In the genomic region with DNA sequence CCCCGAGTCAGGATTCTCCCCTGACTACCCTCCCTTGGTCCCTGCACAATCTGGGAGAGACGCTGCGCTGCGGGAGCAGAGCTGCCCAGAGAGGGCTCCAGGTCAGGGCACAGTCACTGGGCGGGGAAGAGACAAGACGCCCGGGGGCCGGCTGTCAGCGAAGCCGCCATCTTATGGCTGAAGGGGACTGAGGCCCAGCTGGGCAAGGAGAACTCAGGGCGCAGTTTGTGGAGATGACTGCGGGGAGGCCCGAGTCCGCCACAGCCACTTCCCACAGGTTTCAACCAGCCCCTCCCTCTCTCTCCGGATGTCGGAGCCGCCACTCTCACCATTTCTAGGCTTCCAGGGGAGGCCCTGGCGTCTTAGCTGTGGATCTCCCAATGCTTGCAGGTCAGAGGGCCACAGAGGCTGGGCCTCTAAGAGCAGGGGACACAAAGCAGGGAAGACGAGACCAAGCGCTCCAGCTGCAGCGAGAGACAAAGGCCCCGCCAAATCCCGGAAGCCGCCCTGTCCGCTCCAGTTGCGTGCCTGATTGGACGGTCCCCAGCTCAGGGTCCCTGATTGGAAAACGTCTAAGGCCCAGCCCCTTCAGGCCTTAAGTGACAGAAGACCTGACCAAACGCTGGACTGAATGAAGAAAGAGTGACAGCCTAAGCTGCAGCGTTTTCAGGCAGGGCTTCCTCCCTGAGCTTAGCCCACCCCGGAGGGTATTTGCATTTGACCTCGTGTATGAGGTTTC, we compare ENCODE assay signal across 8 cellular contexts. TPM values are rescaled to one million over a fixed set of nuclear protein-coding genes. Genes with fewer than 3 reads are reported as not detected.
DNase-seq lines count a peak whose midpoint lies in the region; TF ChIP-seq lines count a peak whose summit lies in the region.

Gene ZNF724, minus strand, starts transcription at position 484 of the 739 bp plus-strand sequence. Its CDS starts 152 bp downstream, at position 332.

- H3K4me1 ChIP-seq in SK-N-SH (ENCODE audit: control insufficient read depth in 1 of 2, insufficient read depth in 2 of 2, low read depth in 1 of 2, low read length in 1 of 2) (no peaks in the 10 kb centered on the region), suprapubic skin (peaks cover 7% of the 10 kb centered on the region)

- TF ChIP-seq CTCF in SK-N-SH (IDR thresholded peaks at IDR 0.05) (no peak), suprapubic skin (IDR thresholded peaks at IDR 0.05) (no peak)

- peaks cover 12% of the 10 kb centered on the region for H3F3A ChIP-seq in SK-N-SH (replicated peaks; ENCODE audit: insufficient read depth)

- TF ChIP-seq EP300 in SK-N-SH (IDR thresholded peaks at IDR 0.05; ENCODE audit: borderline replicate concordance in 1 of 2, low read depth in 1 of 2, low read length in 1 of 2): no peak
- no peak for TF ChIP-seq EP300 in suprapubic skin (IDR thresholded peaks at IDR 0.05)

- H3K36me3 ChIP-seq in SK-N-SH (replicated peaks in 1 of 2; ENCODE audit: control insufficient read depth in 1 of 2, insufficient read depth in 2 of 2, low read length in 1 of 2): peaks cover 0 to 33% of the 10 kb centered on the region in 2 experiments
- H3K36me3 ChIP-seq in suprapubic skin: no peaks in the 10 kb centered on the region

- H3K4me2 ChIP-seq in SK-N-SH: peak within 1 kb of the TSS; percentile 92

- CTCF ChIA-PET in HEK293T (lab: Yijun Ruan, JAX) (no interaction called here), SK-N-SH (lab: Yijun Ruan, JAX) (interaction anchor here (1.4 kb wide), 1 partner anchor 191 kb away, joined by 4 read pairs; no protein-coding TSS in a partner anchor)

- peak within 1 kb of the TSS; percentile 81 for H3K9ac ChIP-seq in SK-N-SH

- peak within 1 kb of the TSS; percentile 64 to 84 for H3K4me3 ChIP-seq in SK-N-SH (ENCODE audit: low read depth in 2 of 2, low read length in 1 of 2)
- H3K4me3 ChIP-seq in suprapubic skin: peak within 1 kb of the TSS; percentile 55

- H3K9me2 ChIP-seq in SK-N-SH: no peaks in the 10 kb centered on the region

- peak within 1 kb of the TSS; percentile 96 for H2AFZ ChIP-seq in SK-N-SH (ENCODE audit: low read depth)

- H3K9me3 ChIP-seq in SK-N-SH: 0 out of 2 replicates have a peak, but pooled peaks cover 8% of the 10 kb centered on the region
- no peaks in the 10 kb centered on the region for H3K9me3 ChIP-seq in suprapubic skin

- H3K27me3 ChIP-seq in SK-N-SH (ENCODE audit: insufficient read depth): no peaks in the 10 kb centered on the region
- no peaks in the 10 kb centered on the region for H3K27me3 ChIP-seq in suprapubic skin

- peak; percentile 96 for DNase-seq in GM03348 (ENCODE audit: low spot score)
- DNase-seq in HEK293T (ENCODE audit: extremely low spot score): peak; percentile 82
- DNase-seq in NCI-H1092 (lab: John Stamatoyannopoulos, UW): peak; percentile 95
- peak; percentile 85 for DNase-seq in SK-N-SH
- peak; percentile 88 for DNase-seq in activated naive CD4-positive, alpha-beta T cell treated with anti-CD3 and anti-CD28 coated beads, Interleukin-2, amount 50 U/mL, for 16 hours
- peak; percentile 96 for DNase-seq in glomerular endothelial cell (ENCODE audit: extremely low read depth, low read depth, low spot score)
- DNase-seq in nucleus accumbens (lab: John Stamatoyannopoulos, UW): peak; percentile 22 to 96 (median 90)
- peak; percentile 94 to 95 for DNase-seq in suprapubic skin (ENCODE audit: low spot score in 2 of 2)

- POLR2A ChIA-PET in HEK293T (lab: Yijun Ruan, JAX): interaction anchor here (0.8 to 1.8 kb wide), 3 partner anchors 11 to 24 kb away, joined by 3 to 28 read pairs (median 4); no protein-coding TSS in a partner anchor
- POLR2A ChIA-PET in SK-N-SH (lab: Yijun Ruan, JAX): interaction anchor here (0.6 to 1.4 kb wide), 4 partner anchors 9 to 133 kb away, joined by 3 to 17 read pairs (median 4); partner anchors contain the start of gene ZNF730

- 2% methylated on average over 11 of the region's 32 CpGs for WGBS in SK-N-SH (ENCODE audit: low lambda C conversion rate)
- under 1% methylated on average over 20 of the region's 32 CpGs for WGBS in suprapubic skin

- no peak for TF ChIP-seq POLR2A in suprapubic skin (IDR thresholded peaks at IDR 0.05)

- no peak for TF ChIP-seq RAD21 in SK-N-SH (IDR thresholded peaks at IDR 0.05; ENCODE audit: low read length)

- H4K20me1 ChIP-seq in SK-N-SH (ENCODE audit: insufficient read depth): no peaks in the 10 kb centered on the region

- H3K27ac ChIP-seq in SK-N-SH (ENCODE audit: low read depth in 2 of 2, low read length in 1 of 2): peak within 1 kb of the TSS; percentile 65 to 67; a peak in 3 of 4 replicates
- peak within 1 kb of the TSS; percentile 47 for H3K27ac ChIP-seq in suprapubic skin

- peaks cover 40% of the 10 kb centered on the region for H3K79me2 ChIP-seq in SK-N-SH (ENCODE audit: insufficient read depth)

TF ChIP-seq in HEK293T, 16 proteins besides CTCF, POLR2A, EP300 and RAD21:
- TF ChIP-seq FOXK2 (IDR thresholded peaks at IDR 0.05): no peak
- TF ChIP-seq NFRKB (IDR thresholded peaks at IDR 0.05): no peak
- no peak for TF ChIP-seq BHLHE40 (IDR thresholded peaks at IDR 0.05; ENCODE audit: borderline replicate concordance)
- no peak for TF ChIP-seq SUZ12 (IDR thresholded peaks at IDR 0.05)
- TF ChIP-seq CTBP1 (IDR thresholded peaks at IDR 0.05; ENCODE audit: borderline replicate concordance): no peak
- no peak for TF ChIP-seq HDGF (IDR thresholded peaks at IDR 0.05; ENCODE audit: borderline replicate concordance)
- TF ChIP-seq, protein P1, sequence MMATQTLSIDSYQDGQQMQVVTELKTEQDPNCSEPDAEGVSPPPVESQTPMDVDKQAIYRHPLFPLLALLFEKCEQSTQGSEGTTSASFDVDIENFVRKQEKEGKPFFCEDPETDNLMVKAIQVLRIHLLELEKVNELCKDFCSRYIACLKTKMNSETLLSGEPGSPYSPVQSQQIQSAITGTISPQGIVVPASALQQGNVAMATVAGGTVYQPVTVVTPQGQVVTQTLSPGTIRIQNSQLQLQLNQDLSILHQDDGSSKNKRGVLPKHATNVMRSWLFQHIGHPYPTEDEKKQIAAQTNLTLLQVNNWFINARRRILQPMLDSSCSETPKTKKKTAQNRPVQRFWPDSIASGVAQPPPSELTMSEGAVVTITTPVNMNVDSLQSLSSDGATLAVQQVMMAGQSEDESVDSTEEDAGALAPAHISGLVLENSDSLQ (IDR thresholded peaks at IDR 0.05): peak; percentile 99
- TF ChIP-seq ARNT (IDR thresholded peaks at IDR 0.05): no peak
- no peak for TF ChIP-seq FOXM1 (IDR thresholded peaks at IDR 0.05; ENCODE audit: borderline replicate concordance)
- no peak for TF ChIP-seq FOXA1 (IDR thresholded peaks at IDR 0.05)
- TF ChIP-seq L3MBTL2 (conservative IDR thresholded peaks at IDR 0.05): peak; percentile 62
- no peak for TF ChIP-seq SP1 (IDR thresholded peaks at IDR 0.05)
- peak; percentile 72 for TF ChIP-seq ELF4 (IDR thresholded peaks at IDR 0.05)
- no peak for TF ChIP-seq LEF1 (IDR thresholded peaks at IDR 0.05; ENCODE audit: borderline replicate concordance)

TF ChIP-seq in SK-N-SH, 30 proteins besides CTCF, POLR2A, EP300 and RAD21 (continues in another document):
- TF ChIP-seq ELF1 (IDR thresholded peaks at IDR 0.05): peak; percentile 69
- peak; percentile 69 for TF ChIP-seq MAX (IDR thresholded peaks at IDR 0.05; ENCODE audit: low read depth)
- TF ChIP-seq RFX5 (IDR thresholded peaks at IDR 0.05; ENCODE audit: low read length): peak; percentile 19; the same call in 1 of the 2 replicates
- no peak for TF ChIP-seq REST (IDR thresholded peaks at IDR 0.05; ENCODE audit: low read depth, low read length)
- peak; percentile 88 for TF ChIP-seq IRF3 (IDR thresholded peaks at IDR 0.05; ENCODE audit: low read depth, low read length)
- peak; percentile 81 for TF ChIP-seq YY1 (IDR thresholded peaks at IDR 0.05; ENCODE audit: low read depth)

RNA-seq across cellular contexts. Expression of gene ZNF724, which starts in this region (rescaled TPM):
- 0.56 and 0.57 TPM in 2 replicates for polyA plus RNA-seq in SK-N-SH (2012; rRNA removed)
- 0.73 and 1.0 TPM in 2 replicates for polyA plus RNA-seq in SK-N-SH (2012; cell fraction: cytosol; rRNA removed)
- 0.63 and 0.76 TPM in 2 replicates for polyA plus RNA-seq in SK-N-SH (2012; cell fraction: nucleus; rRNA removed)
- total RNA-seq in glomerular endothelial cell: 2.5 and 4.9 TPM in 2 replicates
- 1 to 10 TPM; 2.3 to 3.9 (median 3.3) TPM for total RNA-seq in suprapubic skin

Comparison
In these comparisons a context has a peak if more than half of its experiments do, and no peak if none do; other contexts are left out.
1. Peak in every context shown above with its lines: DNase-seq, H3K4me3 ChIP-seq and H3K27ac ChIP-seq.